Comparison of ENCODE assay signal across 19 cellular contexts in genomic region chr22:40310771-40311120, GRCh38. TPM values are rescaled to one million over a fixed set of nuclear protein-coding genes. Genes with fewer than 3 reads are reported as not detected.
DNase-seq lines count a peak whose midpoint lies in the region; ATAC-seq and TF ChIP-seq lines count a peak whose summit lies in the region.
"Had no signal": no experiment of that assay in that cellular context is flagged by ENCODE, and none has a peak within 500 bp of the region (broad histone marks: within the 10 kb centered on the region; RNA-seq: fewer than 3 reads in every experiment).

No MANE protein-coding gene starts in this region.

- H3K27ac ChIP-seq in CD4-positive, alpha-beta T cell (ENCODE audit: low read depth, low read length), result no peak overlapping the region
- H3K27ac ChIP-seq in gastroesophageal sphincter (peak overlapping the region; percentile 39 to 84 (median 79)), sigmoid colon (peak overlapping the region; percentile 45 to 77 (median 76)), upper lobe of left lung (no peak overlapping the region)

- peaks cover 48% of the 10 kb centered on the region for H3K4me1 Mint-ChIP-seq in CD4-positive, alpha-beta T cell (ENCODE audit: low read depth)
- H3K4me1 Mint-ChIP-seq in T-helper 17 cell (peaks cover 29% of the 10 kb centered on the region), natural killer cell (peaks cover 0 to 6% of the 10 kb centered on the region in 2 donors)
- H3K4me1 Mint-ChIP-seq: B cell, H9 had no signal

- no peak overlapping the region for H3K4me3 Mint-ChIP-seq in CD4-positive, alpha-beta T cell
- H3K4me3 Mint-ChIP-seq in T-helper 17 cell, result no peak overlapping the region
- no peak overlapping the region for H3K4me3 Mint-ChIP-seq in natural killer cell
- H3K4me3 Mint-ChIP-seq: B cell; H9; T-helper 1 cell treated with Interleukin-12 subunit alpha and Interleukin-12 subunit beta and Interleukin-4 antibody, amounts not matched to agents 30 μg/mL and 1 μg/mL, for 36 hours had no signal

- CTCF ChIA-PET in CD4-positive, alpha-beta T cell (lab: Charles Lee), result interaction anchor here (0.6 kb wide), 1 partner anchor 400 kb away, joined by 3 read pairs; no protein-coding TSS in a partner anchor

- no peak overlapping the region for H3K4me3 ChIP-seq in gastroesophageal sphincter
- H3K4me3 ChIP-seq in sigmoid colon, result peak overlapping the region in 1 of 4 donors; percentile 12
- no peak overlapping the region for H3K4me3 ChIP-seq in upper lobe of left lung

- TF ChIP-seq EP300 in gastroesophageal sphincter (IDR thresholded peaks at IDR 0.05), result no peak
- TF ChIP-seq EP300 in sigmoid colon (IDR thresholded peaks at IDR 0.05), result no peak
- no peak for TF ChIP-seq EP300 in upper lobe of left lung (IDR thresholded peaks at IDR 0.05)

- intact Hi-C loops in CD4-positive, alpha-beta T cell (cut with DNase I, micrococcal nuclease), result no loop called here
- intact Hi-C loops in sigmoid colon (cut with DNase I), result no loop called here
- intact Hi-C loops in natural killer cell (cut with micrococcal nuclease), result no loop called here

- no peak for DNase-seq in CD4-positive, alpha-beta T cell
- DNase-seq in T-helper 17 cell (no peak), sigmoid colon (no peak), NCI-H128 (lab: John Stamatoyannopoulos, UW; ENCODE audit: unreplicated experiment) (no peak), left lobe of liver (ENCODE audit: low spot score) (no peak), upper lobe of left lung (no peak), natural killer cell (no peak)
- DNase-seq: activated CD4-positive, alpha-beta T cell treated with anti-CD3 and anti-CD28 coated beads for 1 hour; central memory CD4-positive, alpha-beta T cell; H9; MV-4-11; NCI-H2029 treated with DMSO at 0.1 percent for 48 hours; NCI-H748 treated with DMSO at 0.1 percent for 48 hours; RPMI8226; small intestine; stimulated activated naive CD4-positive, alpha-beta T cell had no signal

- H3K9me3 ChIP-seq in CD4-positive, alpha-beta T cell (ENCODE audit: control insufficient read depth, low read length), result no peaks in the 10 kb centered on the region
- H3K9me3 ChIP-seq in T-helper 17 cell (ENCODE audit: control insufficient read depth, low read length, poor library complexity, severe bottlenecking), result no peaks in the 10 kb centered on the region
- no peaks in the 10 kb centered on the region for H3K9me3 ChIP-seq in gastroesophageal sphincter
- no peaks in the 10 kb centered on the region for H3K9me3 ChIP-seq in sigmoid colon
- H3K9me3 ChIP-seq in upper lobe of left lung, result no peaks in the 10 kb centered on the region

- no peaks in the 10 kb centered on the region for H3K27me3 Mint-ChIP-seq in CD4-positive, alpha-beta T cell
- H3K27me3 Mint-ChIP-seq in T-helper 17 cell, result no peaks in the 10 kb centered on the region
- no peaks in the 10 kb centered on the region for H3K27me3 Mint-ChIP-seq in natural killer cell (ENCODE audit: low read depth in 2 of 2)
- H3K27me3 Mint-ChIP-seq: B cell had no signal

- TF ChIP-seq POLR2A in gastroesophageal sphincter (IDR thresholded peaks at IDR 0.05) (no peak), sigmoid colon (IDR thresholded peaks at IDR 0.05) (no peak), upper lobe of left lung (IDR thresholded peaks at IDR 0.05) (no peak)

- POLR2A ChIA-PET in CD4-positive, alpha-beta T cell (lab: Charles Lee), result no interaction called here

- H3K27ac Mint-ChIP-seq in CD4-positive, alpha-beta T cell, result peak overlapping the region; percentile 67
- H3K27ac Mint-ChIP-seq in T-helper 17 cell (peak overlapping the region; percentile 67), natural killer cell (no peak overlapping the region)
- H3K27ac Mint-ChIP-seq: H9; T-helper 1 cell treated with Interleukin-12 subunit alpha and Interleukin-12 subunit beta and Interleukin-4 antibody, amounts not matched to agents 30 μg/mL and 1 μg/mL, for 36 hours had no signal

- TF ChIP-seq CTCF in CD4-positive, alpha-beta T cell (IDR thresholded peaks at IDR 0.05), result no peak
- no peak for TF ChIP-seq CTCF in gastroesophageal sphincter (IDR thresholded peaks at IDR 0.05)
- TF ChIP-seq CTCF in sigmoid colon (IDR thresholded peaks at IDR 0.05), result no peak
- no peak for TF ChIP-seq CTCF in upper lobe of left lung (IDR thresholded peaks at IDR 0.05)
- TF ChIP-seq CTCF in natural killer cell (IDR thresholded peaks at IDR 0.05), result no peak

- H3K36me3 ChIP-seq in gastroesophageal sphincter, result peaks cover 6 to 76% of the 10 kb centered on the region in 2 donors
- H3K36me3 ChIP-seq in sigmoid colon, result peaks cover 24 to 71% (median 36%) of the 10 kb centered on the region in 4 donors
- H3K36me3 ChIP-seq in upper lobe of left lung, result peaks cover 21 to 88% (median 72%) of the 10 kb centered on the region in 4 donors

- H3K4me1 ChIP-seq in gastroesophageal sphincter, result peaks cover 17 to 65% (median 38%) of the 10 kb centered on the region in 3 donors
- H3K4me1 ChIP-seq in sigmoid colon, result peaks cover 0 to 44% (median 43%) of the 10 kb centered on the region in 4 donors
- H3K4me1 ChIP-seq in upper lobe of left lung, result no peaks in the 10 kb centered on the region

- no peak for ATAC-seq in CD4-positive, alpha-beta T cell (ENCODE audit: poor library complexity)
- ATAC-seq in T-helper 17 cell (no peak), gastroesophageal sphincter (no peak), left lobe of liver (no peak), upper lobe of left lung (ENCODE audit: low FRiP score in 2 of 2) (no peak), natural killer cell (no peak)

- WGBS in gastroesophageal sphincter (ENCODE audit: low coverage in 1 of 2), 2 donors, result 35 to 43% methylated on average over 5 of the region's 5 CpGs
- WGBS in sigmoid colon, 2 donors, result 79 to 81% methylated on average over 5 of the region's 5 CpGs
- 82% methylated on average over 5 of the region's 5 CpGs for WGBS in upper lobe of left lung, 2 donors

- no peaks in the 10 kb centered on the region for H3K27me3 ChIP-seq in CD4-positive, alpha-beta T cell (ENCODE audit: control insufficient read depth, insufficient read depth, low read length)
- no peaks in the 10 kb centered on the region for H3K27me3 ChIP-seq in gastroesophageal sphincter
- no peaks in the 10 kb centered on the region for H3K27me3 ChIP-seq in sigmoid colon
- H3K27me3 ChIP-seq in upper lobe of left lung, result no peaks in the 10 kb centered on the region

- peaks cover 91% of the 10 kb centered on the region for H3K36me3 Mint-ChIP-seq in CD4-positive, alpha-beta T cell (ENCODE audit: low read depth)
- H3K36me3 Mint-ChIP-seq in T-helper 17 cell (ENCODE audit: low read depth) (peaks cover 20% of the 10 kb centered on the region), natural killer cell (peaks cover 40% of the 10 kb centered on the region)

- no peaks in the 10 kb centered on the region for H3K9me3 Mint-ChIP-seq in CD4-positive, alpha-beta T cell
- H3K9me3 Mint-ChIP-seq in natural killer cell, result no peaks in the 10 kb centered on the region
- H3K9me3 Mint-ChIP-seq: H9; T-helper 1 cell treated with Interleukin-12 subunit alpha and Interleukin-12 subunit beta and Interleukin-4 antibody, amounts not matched to agents 30 μg/mL and 1 μg/mL, for 36 hours had no signal

RNA-seq across cellular contexts. Expression of gene ADSL, which starts 35.6 kb away (rescaled TPM):
- total RNA-seq in CD4-positive, alpha-beta T cell, result 10 to 100 TPM; 62.9 to 75.3 TPM
- total RNA-seq in T-helper 17 cell, result 10 to 100 TPM; 59.2 to 67.5 TPM
- total RNA-seq in gastroesophageal sphincter, result 100 to 1,000 TPM in 1 of 4 donors, 10 to 100 TPM in 3; 81.0 to 101 (median 87.2) TPM
- 100 to 1,000 TPM in 2 of 4 donors, 10 to 100 TPM in 2; 86.7 to 469 (median 111) TPM for total RNA-seq in sigmoid colon
- polyA plus RNA-seq in sigmoid colon, result 10 to 100 TPM; 34.0 to 55.0 (median 34.8) TPM
- total RNA-seq in left lobe of liver, result 19.0 TPM
- total RNA-seq in upper lobe of left lung, result 10 to 100 TPM; 17.5 to 80.3 (median 37.9) TPM
- total RNA-seq in natural killer cell, result 10 to 100 TPM; 31.3 to 49.8 (median 41.2) TPM

RNA-seq across cellular contexts. Expression of gene SGSM3, which starts 59.6 kb away (rescaled TPM):
- total RNA-seq in CD4-positive, alpha-beta T cell, result 10 to 100 TPM; 87.9 to 89.9 TPM
- total RNA-seq in T-helper 17 cell (10 to 100 TPM; 56.7 to 79.4 TPM), gastroesophageal sphincter (10 to 100 TPM; 36.6 to 46.3 (median 40.6) TPM), sigmoid colon (10 to 100 TPM; 27.0 to 51.2 (median 32.9) TPM), left lobe of liver (31.4 TPM), upper lobe of left lung (100 to 1,000 TPM in 2 of 6 donors, 10 to 100 TPM in 4; 51.8 to 199 (median 84.0) TPM), natural killer cell (10 to 100 TPM; 74.4 to 93.2 (median 76.3) TPM)
- 100 to 1,000 TPM; 102 to 119 (median 113) TPM for polyA plus RNA-seq in sigmoid colon

Comparison
In these comparisons a context has a peak if more than half of its experiments do, and no peak if none do; other contexts are left out.
1. H3K27ac ChIP-seq: peak in gastroesophageal sphincter (4 of 4) and sigmoid colon (4 of 4); none in CD4-positive, alpha-beta T cell (single experiment) and upper lobe of left lung (0 of 4).
2. H3K27ac Mint-ChIP-seq: peak in CD4-positive, alpha-beta T cell (single experiment) and T-helper 17 cell (single experiment); none in natural killer cell (0 of 2).